ENCODE assay signal across 1 cellular context in the genomic region with DNA sequence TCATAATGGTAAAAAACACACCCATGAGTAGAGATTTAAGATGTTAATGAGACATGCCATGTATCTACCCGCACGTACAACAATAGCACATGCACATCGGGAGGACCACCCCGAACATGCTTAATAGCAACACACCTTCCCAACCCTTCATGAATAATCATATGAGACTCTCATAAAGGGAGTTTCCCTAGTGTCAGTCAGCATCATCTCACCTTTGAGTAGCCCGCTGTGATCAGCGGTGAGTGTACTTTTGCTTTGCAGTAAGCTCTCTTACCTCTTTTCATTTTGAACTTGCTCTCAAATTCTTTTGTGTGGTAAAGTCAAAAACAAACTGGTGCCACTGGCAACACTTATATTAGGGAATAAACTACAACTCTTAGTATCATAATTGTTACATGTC.
TF ChIP-seq lines count a peak whose summit lies in the region.

No MANE protein-coding gene starts in this region.

TF ChIP-seq in GM12878, 131 proteins besides CTCF, POLR2A, EP300 and RAD21:
- no peak for TF ChIP-seq TARDBP (IDR thresholded peaks at IDR 0.05; ENCODE audit: borderline replicate concordance)
- TF ChIP-seq NFYA (IDR thresholded peaks at IDR 0.05; ENCODE audit: borderline replicate concordance, low read depth, low read length), result no peak
- no peak for TF ChIP-seq SMC3 (IDR thresholded peaks at IDR 0.05; ENCODE audit: borderline replicate concordance, low read length)
- TF ChIP-seq, protein P1, sequence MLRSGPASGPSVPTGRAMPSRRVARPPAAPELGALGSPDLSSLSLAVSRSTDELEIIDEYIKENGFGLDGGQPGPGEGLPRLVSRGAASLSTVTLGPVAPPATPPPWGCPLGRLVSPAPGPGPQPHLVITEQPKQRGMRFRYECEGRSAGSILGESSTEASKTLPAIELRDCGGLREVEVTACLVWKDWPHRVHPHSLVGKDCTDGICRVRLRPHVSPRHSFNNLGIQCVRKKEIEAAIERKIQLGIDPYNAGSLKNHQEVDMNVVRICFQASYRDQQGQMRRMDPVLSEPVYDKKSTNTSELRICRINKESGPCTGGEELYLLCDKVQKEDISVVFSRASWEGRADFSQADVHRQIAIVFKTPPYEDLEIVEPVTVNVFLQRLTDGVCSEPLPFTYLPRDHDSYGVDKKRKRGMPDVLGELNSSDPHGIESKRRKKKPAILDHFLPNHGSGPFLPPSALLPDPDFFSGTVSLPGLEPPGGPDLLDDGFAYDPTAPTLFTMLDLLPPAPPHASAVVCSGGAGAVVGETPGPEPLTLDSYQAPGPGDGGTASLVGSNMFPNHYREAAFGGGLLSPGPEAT (IDR thresholded peaks at IDR 0.05; ENCODE audit: low read depth), result no peak
